In the genomic region with DNA sequence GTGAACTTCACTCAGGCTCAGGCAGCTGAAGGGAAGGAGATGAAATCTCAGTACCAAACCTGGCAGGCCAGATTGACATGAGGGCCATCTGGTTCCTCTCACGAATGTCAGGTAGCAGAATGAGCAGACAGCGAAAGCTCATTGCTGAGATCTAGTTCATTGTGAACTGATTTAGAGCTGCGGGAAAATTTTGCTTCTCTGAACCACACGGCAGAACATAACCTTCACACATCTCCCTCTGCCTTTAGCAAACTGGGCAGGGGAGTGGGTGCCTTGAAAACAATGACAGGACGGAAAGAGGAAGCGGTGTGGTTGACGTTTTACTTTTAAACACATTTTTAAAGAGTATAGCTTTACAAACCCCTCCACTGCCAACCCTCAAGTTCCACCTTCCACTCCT, we compare ENCODE assay signal across 11 cellular contexts. TPM values are rescaled to one million over a fixed set of nuclear protein-coding genes. Genes with fewer than 3 reads are reported as not detected.
DNase-seq lines count a peak whose midpoint lies in the region; ATAC-seq and FAIRE-seq lines count a peak whose summit lies in the region.
"Had no signal": no experiment of that assay in that cellular context is flagged by ENCODE, and none has a peak within 500 bp of the region (broad histone marks: within the 10 kb centered on the region; RNA-seq: fewer than 3 reads in every experiment).

No MANE protein-coding gene starts in this region.

- POLR2A ChIA-PET in naive thymus-derived CD8-positive, alpha-beta T cell (lab: Charles Lee): interaction anchor here (0.6 kb wide), 1 partner anchor 95 kb away, joined by 3 read pairs; no protein-coding TSS in a partner anchor

- H3K27me3 Mint-ChIP-seq in naive thymus-derived CD8-positive, alpha-beta T cell: peaks cover 2 to 21% (median 3%) of the 10 kb centered on the region in 5 donors

- ATAC-seq in HG02852 (IDR thresholded peaks at IDR 0.05; ENCODE audit: unreplicated experiment) (peak; percentile 72), GM19455 (IDR thresholded peaks at IDR 0.05; ENCODE audit: unreplicated experiment) (no peak), HG03280 (IDR thresholded peaks at IDR 0.05; ENCODE audit: unreplicated experiment) (no peak)
- peak; percentile 64 to 75 for ATAC-seq in naive thymus-derived CD8-positive, alpha-beta T cell

- peak overlapping the region; percentile 28 to 93 (median 82) for H3K27ac Mint-ChIP-seq in naive thymus-derived CD8-positive, alpha-beta T cell
- H3K27ac Mint-ChIP-seq: endodermal cell had no signal

- H3K9me3 Mint-ChIP-seq in naive thymus-derived CD8-positive, alpha-beta T cell: no peaks in the 10 kb centered on the region
- H3K9me3 Mint-ChIP-seq: endodermal cell had no signal

- no peaks in the 10 kb centered on the region for H3K36me3 Mint-ChIP-seq in naive thymus-derived CD8-positive, alpha-beta T cell

- peak overlapping the region; percentile 48 to 83 (median 63) for H3K4me3 Mint-ChIP-seq in naive thymus-derived CD8-positive, alpha-beta T cell
- H3K4me3 Mint-ChIP-seq: endodermal cell had no signal

- H3K4me1 Mint-ChIP-seq in naive thymus-derived CD8-positive, alpha-beta T cell: peaks cover 6 to 19% (median 16%) of the 10 kb centered on the region in 4 donors
- H3K4me1 Mint-ChIP-seq: endodermal cell had no signal

- peak; percentile 92 for FAIRE-seq in TTC549 (lab: Jason Lieb, UNC)

- peak; percentile 50 for DNase-seq in NCI-H2171 treated with DMSO at 0.1 percent for 48 hours (lab: John Stamatoyannopoulos, UW)
- DNase-seq in NCI-H2171 (lab: John Stamatoyannopoulos, UW): no peak
- DNase-seq in naive thymus-derived CD8-positive, alpha-beta T cell: peak in 3 of 10 donors; percentile 19 to 30 (median 28)
- DNase-seq in NCI-H1092 treated with DMSO at 0.1 percent for 48 hours (lab: John Stamatoyannopoulos, UW): no peak
- DNase-seq: endodermal cell; stimulated activated CD4-positive, alpha-beta T cell treated with anti-CD3 and anti-CD28 coated beads, Interleukin-2, amount 100 ng/mL, for 48 hours; transverse colon had no signal

RNA-seq across cellular contexts. Expression of a gene that starts 26.2 kb away (rescaled TPM):
- total RNA-seq in naive thymus-derived CD8-positive, alpha-beta T cell: 100 to 1,000 TPM; 351 to 378 TPM
- polyA plus RNA-seq in naive thymus-derived CD8-positive, alpha-beta T cell: 1 to 10 TPM; 4.3 to 5.8 (median 4.7) TPM

Comparison
In these comparisons a context has a peak if more than half of its experiments do, and no peak if none do; other contexts are left out.
1. ATAC-seq: peak in HG02852 (single experiment) and naive thymus-derived CD8-positive, alpha-beta T cell (2 of 2); none in GM19455 (single experiment) and HG03280 (single experiment).